ENCODE assay signal across 8 cellular contexts in genomic region chr15:99502182-99502581, GRCh38.
DNase-seq lines count a peak whose midpoint lies in the region; ATAC-seq lines count a peak whose summit lies in the region.
"Had no signal": no experiment of that assay in that cellular context is flagged by ENCODE, and none has a peak within 500 bp of the region (broad histone marks: within the 10 kb centered on the region; RNA-seq: fewer than 3 reads in every experiment).

No MANE protein-coding gene starts in this region.

- ATAC-seq in GM18858 (IDR thresholded peaks at IDR 0.05; ENCODE audit: unreplicated experiment) (peak; percentile 56), GM21390 (IDR thresholded peaks at IDR 0.05; ENCODE audit: unreplicated experiment) (peak; percentile 48), HG03378 (IDR thresholded peaks at IDR 0.05; ENCODE audit: unreplicated experiment) (peak; percentile 58), naive B cell (ENCODE audit: low read depth in 2 of 2) (peak; percentile 75 to 77)

- no peaks in the 10 kb centered on the region for H3K9me3 Mint-ChIP-seq in naive B cell

- H3K4me1 Mint-ChIP-seq in naive B cell = peaks cover 51 to 70% (median 59%) of the 10 kb centered on the region in 3 donors

- DNase-seq in naive B cell (peak; percentile 36), NCI-H226 (no peak), glomerular visceral epithelial cell (ENCODE audit: extremely low spot score) (no peak), GDM1 (lab: John Stamatoyannopoulos, UW) (no peak)
- DNase-seq: GOT3 had no signal

- H3K4me3 Mint-ChIP-seq in naive B cell = peak overlapping the region in 6 of 8 donors; percentile 35 to 82 (median 48)

- no peaks in the 10 kb centered on the region for H3K27me3 Mint-ChIP-seq in naive B cell

- peak overlapping the region; percentile 25 to 97 (median 92) for H3K27ac Mint-ChIP-seq in naive B cell

- no peaks in the 10 kb centered on the region for H3K36me3 Mint-ChIP-seq in naive B cell
